In genomic region chr12:44921736-44922135, GRCh38 we compare ENCODE assay signal across 40 cellular contexts. TPM values are rescaled to one million over a fixed set of nuclear protein-coding genes. Genes with fewer than 3 reads are reported as not detected.
"Had no signal": no experiment of that assay in that cellular context is flagged by ENCODE, and none has a peak within 500 bp of the region (broad histone marks: within the 10 kb centered on the region; RNA-seq: fewer than 3 reads in every experiment).

No MANE protein-coding gene starts in this region.

- H3K4me3 ChIP-seq: adrenal gland, ascending aorta, body of pancreas, breast epithelium, cardiac muscle cell had no signal

- H3K4me1 ChIP-seq: adrenal gland, ascending aorta, body of pancreas, breast epithelium had no signal

- H3K27ac Mint-ChIP-seq: activated naive CD4-positive, alpha-beta T cell treated with anti-CD3 and anti-CD28 coated beads for 36 hours; activated naive CD4-positive, alpha-beta T cell treated with anti-CD3 and anti-CD28 coated beads, Interleukin-2, amount 10 ng/mL, durations not matched to agents 7 days and 5 days; activated naive CD4-positive, alpha-beta T cell treated with anti-CD3 and anti-CD28 coated beads, Interleukin-2, amount 50 U/mL, for 24 hours; activated naive CD4-positive, alpha-beta T cell treated with anti-CD3 and anti-CD28 coated beads, Interleukin-2, amount 50 U/mL, for 72 hours; activated naive CD8-positive, alpha-beta T cell; activated naive CD8-positive, alpha-beta T cell treated with anti-CD3 and anti-CD28 coated beads for 36 hours; activated naive CD8-positive, alpha-beta T cell treated with anti-CD3 and anti-CD28 coated beads, Interleukin-2, amount 10 ng/mL, durations not matched to agents 7 days and 5 days; activated naive CD8-positive, alpha-beta T cell treated with anti-CD3 and anti-CD28 coated beads, Interleukin-2, amount 50 U/mL, for 24 hours; activated T-cell treated with anti-CD3 and anti-CD28 coated beads, Interleukin-2, amount 50 U/mL, for 24 hours; activated T-cell treated with anti-CD3 and anti-CD28 coated beads, Interleukin-2, amount 50 U/mL, for 72 hours; activated T-helper 1 cell treated with anti-CD3 and anti-CD28 coated beads, Interleukin-12 subunit alpha, Interleukin-12 subunit beta, Interleukin-2, Interleukin-4 antibody, amounts not matched to agents 30 ng/mL and 10 ng/mL and 1 ng/mL, durations not matched to agents 14 hours and 24 hours and 36 hours; activated T-helper 17 cell treated with anti-CD3 and anti-CD28 coated beads, Interleukin-2, amount 50 U/mL, for 72 hours; activated T-helper 2 cell treated with anti-CD3 and anti-CD28 coated beads, Interferon-gamma antibody, Interleukin-2, Interleukin-4, amounts not matched to agents 10 μg/mL and 5 μg/mL and 100 μg/mL, durations not matched to agents 14 hours and 24 hours and 36 hours; brain had no signal

- H3K4me1 Mint-ChIP-seq: activated naive CD4-positive, alpha-beta T cell treated with anti-CD3 and anti-CD28 coated beads, Interleukin-2, amount 10 ng/mL, durations not matched to agents 7 days and 5 days; activated naive CD4-positive, alpha-beta T cell treated with anti-CD3 and anti-CD28 coated beads, Interleukin-2, amount 50 U/mL, for 24 hours; activated naive CD8-positive, alpha-beta T cell treated with anti-CD3 and anti-CD28 coated beads for 36 hours; activated naive CD8-positive, alpha-beta T cell treated with anti-CD3 and anti-CD28 coated beads, Interleukin-2, amount 10 ng/mL, durations not matched to agents 7 days and 5 days; activated naive CD8-positive, alpha-beta T cell treated with anti-CD3 and anti-CD28 coated beads, Interleukin-2, amount 50 U/mL, for 24 hours; activated T-helper 17 cell treated with anti-CD3 and anti-CD28 coated beads, Interleukin-2, amount 50 U/mL, for 72 hours; brain; central memory CD8-positive, alpha-beta T cell had no signal

- H3K36me3 ChIP-seq: adrenal gland, ascending aorta, brain microvascular endothelial cell, breast epithelium, cardiac muscle cell had no signal

- H3K27me3 ChIP-seq: adrenal gland, ascending aorta, body of pancreas, brain microvascular endothelial cell, breast epithelium, cardiac muscle cell had no signal

- H3K9me3 Mint-ChIP-seq: activated naive CD4-positive, alpha-beta T cell treated with anti-CD3 and anti-CD28 coated beads for 36 hours; activated naive CD4-positive, alpha-beta T cell treated with anti-CD3 and anti-CD28 coated beads, Interleukin-2, amount 10 ng/mL, durations not matched to agents 7 days and 5 days; activated naive CD4-positive, alpha-beta T cell treated with anti-CD3 and anti-CD28 coated beads, Interleukin-2, amount 50 U/mL, for 24 hours; activated naive CD4-positive, alpha-beta T cell treated with anti-CD3 and anti-CD28 coated beads, Interleukin-2, amount 50 U/mL, for 72 hours; activated naive CD8-positive, alpha-beta T cell treated with anti-CD3 and anti-CD28 coated beads for 36 hours; activated naive CD8-positive, alpha-beta T cell treated with anti-CD3 and anti-CD28 coated beads, Interleukin-2, amount 50 U/mL, for 24 hours; activated T-cell treated with anti-CD3 and anti-CD28 coated beads, Interleukin-2, amount 50 U/mL, for 24 hours; activated T-cell treated with anti-CD3 and anti-CD28 coated beads, Interleukin-2, amount 50 U/mL, for 4 hours; activated T-cell treated with anti-CD3 and anti-CD28 coated beads, Interleukin-2, amount 50 U/mL, for 72 hours; activated T-helper 1 cell treated with anti-CD3 and anti-CD28 coated beads, Interleukin-12 subunit alpha, Interleukin-12 subunit beta, Interleukin-2, Interleukin-4 antibody, amounts not matched to agents 30 ng/mL and 10 ng/mL and 1 ng/mL, durations not matched to agents 14 hours and 24 hours and 36 hours; activated T-helper 17 cell treated with anti-CD3 and anti-CD28 coated beads, Interleukin-2, amount 50 U/mL, for 72 hours; activated T-helper 2 cell treated with anti-CD3 and anti-CD28 coated beads, Interferon-gamma antibody, Interleukin-2, Interleukin-4, amounts not matched to agents 10 μg/mL and 5 μg/mL and 100 μg/mL, durations not matched to agents 14 hours and 24 hours and 36 hours; brain; central memory CD8-positive, alpha-beta T cell had no signal

- H3K4me3 Mint-ChIP-seq: activated naive CD4-positive, alpha-beta T cell treated with anti-CD3 and anti-CD28 coated beads for 36 hours; activated naive CD4-positive, alpha-beta T cell treated with anti-CD3 and anti-CD28 coated beads, Interleukin-2, amount 10 ng/mL, durations not matched to agents 7 days and 5 days; activated naive CD4-positive, alpha-beta T cell treated with anti-CD3 and anti-CD28 coated beads, Interleukin-2, amount 50 U/mL, for 24 hours; activated naive CD8-positive, alpha-beta T cell; activated naive CD8-positive, alpha-beta T cell treated with anti-CD3 and anti-CD28 coated beads for 36 hours; activated naive CD8-positive, alpha-beta T cell treated with anti-CD3 and anti-CD28 coated beads, Interleukin-2, amount 10 ng/mL, durations not matched to agents 7 days and 5 days; activated naive CD8-positive, alpha-beta T cell treated with anti-CD3 and anti-CD28 coated beads, Interleukin-2, amount 50 U/mL, for 24 hours; activated T-cell treated with anti-CD3 and anti-CD28 coated beads, Interleukin-2, amount 50 U/mL, for 24 hours; activated T-cell treated with anti-CD3 and anti-CD28 coated beads, Interleukin-2, amount 50 U/mL, for 4 hours; activated T-cell treated with anti-CD3 and anti-CD28 coated beads, Interleukin-2, amount 50 U/mL, for 72 hours; activated T-helper 1 cell treated with anti-CD3 and anti-CD28 coated beads, Interleukin-12 subunit alpha, Interleukin-12 subunit beta, Interleukin-2, Interleukin-4 antibody, amounts not matched to agents 30 ng/mL and 10 ng/mL and 1 ng/mL, durations not matched to agents 14 hours and 24 hours and 36 hours; activated T-helper 17 cell treated with anti-CD3 and anti-CD28 coated beads, Interleukin-2, amount 50 U/mL, for 72 hours; brain; central memory CD8-positive, alpha-beta T cell had no signal

- DNase-seq: activated effector memory CD4-positive, alpha-beta T cell treated with anti-CD3 and anti-CD28 coated beads, Interleukin-2, amount 50 U/mL, for 16 hours; activated effector memory CD4-positive, alpha-beta T cell treated with Interleukin-2 at 50 U/mL for 16 hours; activated gamma-delta T cell; activated gamma-delta T cell treated with Interleukin-2 at 50 U/mL for 16 hours; activated naive CD4-positive, alpha-beta T cell; activated naive CD4-positive, alpha-beta T cell treated with anti-CD3 and anti-CD28 coated beads for 36 hours; activated naive CD4-positive, alpha-beta T cell treated with anti-CD3 and anti-CD28 coated beads, Interleukin-2, amount 10 ng/mL, durations not matched to agents 7 days and 5 days; activated naive CD4-positive, alpha-beta T cell treated with anti-CD3 and anti-CD28 coated beads, Interleukin-2, amount 50 U/mL, for 16 hours; activated naive CD4-positive, alpha-beta T cell treated with Interleukin-2 at 50 U/mL for 16 hours; activated naive CD8-positive, alpha-beta T cell treated with anti-CD3 and anti-CD28 coated beads for 36 hours; activated naive CD8-positive, alpha-beta T cell treated with anti-CD3 and anti-CD28 coated beads, Interleukin-2, amount 10 ng/mL, durations not matched to agents 7 days and 5 days; activated naive CD8-positive, alpha-beta T cell treated with anti-CD3 and anti-CD28 coated beads, Interleukin-2, amount 50 U/mL, for 24 hours; activated T-cell treated with anti-CD3 and anti-CD28 coated beads, Interleukin-2, amount 50 U/mL, for 1 hour; activated T-cell treated with anti-CD3 and anti-CD28 coated beads, Interleukin-2, amount 50 U/mL, for 24 hours; activated T-cell treated with anti-CD3 and anti-CD28 coated beads, Interleukin-2, amount 50 U/mL, for 4 hours; activated T-cell treated with anti-CD3 and anti-CD28 coated beads, Interleukin-2, amount 50 U/mL, for 48 hours; activated T-cell treated with anti-CD3 and anti-CD28 coated beads, Interleukin-2, amount 50 U/mL, for 72 hours; adrenal gland; amniotic stem cell; amygdala; anterior cingulate cortex; aorta; body of pancreas; brain microvascular endothelial cell; central memory CD4-positive, alpha-beta T cell; cerebellar nuclear complex had no signal

- H3K27ac ChIP-seq: adrenal gland, ascending aorta, body of pancreas, brain microvascular endothelial cell, breast epithelium, cardiac muscle cell had no signal

- H3K9me3 ChIP-seq: adrenal gland, ascending aorta, body of pancreas, breast epithelium had no signal

- H3K27me3 Mint-ChIP-seq: activated naive CD4-positive, alpha-beta T cell treated with anti-CD3 and anti-CD28 coated beads, Interleukin-2, amount 10 ng/mL, durations not matched to agents 7 days and 5 days; activated naive CD4-positive, alpha-beta T cell treated with anti-CD3 and anti-CD28 coated beads, Interleukin-2, amount 50 U/mL, for 24 hours; activated naive CD8-positive, alpha-beta T cell; activated naive CD8-positive, alpha-beta T cell treated with anti-CD3 and anti-CD28 coated beads for 36 hours; activated naive CD8-positive, alpha-beta T cell treated with anti-CD3 and anti-CD28 coated beads, Interleukin-2, amount 10 ng/mL, durations not matched to agents 7 days and 5 days; activated naive CD8-positive, alpha-beta T cell treated with anti-CD3 and anti-CD28 coated beads, Interleukin-2, amount 50 U/mL, for 24 hours; activated T-cell treated with anti-CD3 and anti-CD28 coated beads, Interleukin-2, amount 50 U/mL, for 24 hours had no signal

- ATAC-seq: activated naive CD4-positive, alpha-beta T cell treated with anti-CD3 and anti-CD28 coated beads, Interleukin-2, amount 50 U/mL, for 72 hours; activated naive CD8-positive, alpha-beta T cell treated with anti-CD3 and anti-CD28 coated beads, Interleukin-2, amount 50 U/mL, for 24 hours; activated T-cell treated with anti-CD3 and anti-CD28 coated beads, Interleukin-2, amount 50 U/mL, for 4 hours; activated T-cell treated with anti-CD3 and anti-CD28 coated beads, Interleukin-2, amount 50 U/mL, for 72 hours; activated T-helper 17 cell treated with anti-CD3 and anti-CD28 coated beads, Interleukin-2, amount 50 U/mL, for 72 hours; body of pancreas had no signal

- H3K36me3 Mint-ChIP-seq: activated naive CD4-positive, alpha-beta T cell treated with anti-CD3 and anti-CD28 coated beads, Interleukin-2, amount 10 ng/mL, durations not matched to agents 7 days and 5 days; activated naive CD4-positive, alpha-beta T cell treated with anti-CD3 and anti-CD28 coated beads, Interleukin-2, amount 50 U/mL, for 24 hours; activated naive CD4-positive, alpha-beta T cell treated with anti-CD3 and anti-CD28 coated beads, Interleukin-2, amount 50 U/mL, for 72 hours; activated naive CD8-positive, alpha-beta T cell; activated naive CD8-positive, alpha-beta T cell treated with anti-CD3 and anti-CD28 coated beads for 36 hours; activated naive CD8-positive, alpha-beta T cell treated with anti-CD3 and anti-CD28 coated beads, Interleukin-2, amount 10 ng/mL, durations not matched to agents 7 days and 5 days; brain had no signal

- FAIRE-seq: astrocyte, bronchial epithelial cell had no signal

RNA-seq across cellular contexts. Expression of gene NELL2, which starts 45.6 kb away (rescaled TPM):
- total RNA-seq: ascending aorta, bronchial epithelial cell, chondrocyte had no signal
